Comparison of ENCODE assay signal across 22 cellular contexts in the genomic region with DNA sequence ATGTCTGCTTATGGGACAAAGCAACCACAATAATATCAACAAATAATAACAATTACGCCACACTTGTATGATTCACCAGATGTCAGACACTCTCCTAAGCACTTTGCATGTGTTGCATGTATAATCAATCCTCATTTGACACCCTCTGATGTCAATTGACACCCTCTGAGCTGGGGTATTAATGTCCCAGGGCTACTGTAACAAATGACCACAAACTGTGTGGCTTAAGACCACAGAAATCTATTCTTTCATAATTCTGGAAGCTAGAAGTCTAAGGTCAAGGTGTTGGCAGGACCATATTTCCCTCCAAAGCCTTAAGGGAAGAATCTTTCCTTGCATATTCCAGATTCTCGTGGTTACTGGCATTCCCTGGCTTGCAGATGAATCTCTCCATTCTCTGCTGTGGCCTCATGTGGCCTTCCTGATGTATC.
DNase-seq lines count a peak whose midpoint lies in the region; ATAC-seq and TF ChIP-seq lines count a peak whose summit lies in the region.
"Had no signal": no experiment of that assay in that cellular context is flagged by ENCODE, and none has a peak within 500 bp of the region (broad histone marks: within the 10 kb centered on the region; RNA-seq: fewer than 3 reads in every experiment).

No MANE protein-coding gene starts in this region.

- ATAC-seq in Right ventricle myocardium inferior: no peak
- ATAC-seq: foreskin keratinocyte, HCT116, left ventricle myocardium superior, T-cell had no signal

- peak; percentile 17 for DNase-seq in GM04504 (ENCODE audit: low read depth)
- DNase-seq in SW480 (ENCODE audit: low spot score): peak; percentile 39
- DNase-seq in fibroblast of pulmonary artery (ENCODE audit: low read depth): peak; percentile 35
- peak; percentile 41 for DNase-seq in skeletal muscle cell (ENCODE audit: low read depth)
- no peak for DNase-seq in Right ventricle myocardium inferior (ENCODE audit: missing footprints)
- no peak for DNase-seq in posterior vena cava (ENCODE audit: low spot score)
- no peak for DNase-seq in brain microvascular endothelial cell
- DNase-seq: activated CD4-positive, alpha-beta memory T cell treated with anti-CD3 and anti-CD28 coated beads, Interleukin-2, amount 10 ng/mL, durations not matched to agents 7 days and 5 days; activated T-cell treated with anti-CD3 and anti-CD28 coated beads, Interleukin-2, amount 50 U/mL, for 48 hours; DMS 273 treated with DMSO at 0.1 percent for 48 hours; effector CD8-positive, alpha-beta T cell; left ventricle myocardium superior; stimulated activated CD4-positive, alpha-beta T cell treated with anti-CD3 and anti-CD28 coated beads, Interleukin-4, amount 100 ng/mL, for 4 hours; stimulated activated CD8-positive, alpha-beta memory T cell treated with anti-CD3 and anti-CD28 coated beads, Interleukin-4, amount 100 ng/mL, for 48 hours; T-cell had no signal

- no peaks in the 10 kb centered on the region for H3K27me3 ChIP-seq in brain microvascular endothelial cell (replicated peaks)
- H3K27me3 ChIP-seq: BLaER1 treated with 17β-estradiol and CSF1 and Interleukin-3, amounts not matched to agents 10 nM and 100 nM; cardiac muscle cell; foreskin keratinocyte; suprapubic skin had no signal

- no peak overlapping the region for H3K27ac ChIP-seq in brain microvascular endothelial cell
- H3K27ac ChIP-seq: BLaER1 treated with 17β-estradiol and CSF1 and Interleukin-3, amounts not matched to agents 10 nM and 100 nM; cardiac muscle cell; foreskin keratinocyte; parathyroid adenoma; skin epidermis; suprapubic skin had no signal

- intact Hi-C loops in Right ventricle myocardium inferior (cut with DNase I): no loop called here
- intact Hi-C loops in posterior vena cava (cut with DNase I): no loop called here

- in situ Hi-C loops in brain microvascular endothelial cell (cut with HindIII; ENCODE audit: low pct_ligation_motif_present, low sequenced_read_pairs): no loop called here

- TF ChIP-seq CTCF in fibroblast of pulmonary artery (IDR thresholded peaks at IDR 0.05; ENCODE audit: low read length, missing control alignments) (no peak), brain microvascular endothelial cell (IDR thresholded peaks at IDR 0.05; ENCODE audit: low read depth, low read length, missing control alignments) (no peak)

- no peaks in the 10 kb centered on the region for H3K36me3 ChIP-seq in brain microvascular endothelial cell (replicated peaks)
- H3K36me3 ChIP-seq: BLaER1 treated with 17β-estradiol and CSF1 and Interleukin-3, amounts not matched to agents 10 nM and 100 nM; cardiac muscle cell; suprapubic skin had no signal

- H3K4me3 ChIP-seq in fibroblast of pulmonary artery (replicated peaks; ENCODE audit: low read depth, low read length) (no peak overlapping the region), skeletal muscle cell (ENCODE audit: low read depth, low read length) (no peak overlapping the region), brain microvascular endothelial cell (ENCODE audit: low read depth, low read length) (no peak overlapping the region)
- H3K4me3 ChIP-seq: BLaER1 treated with 17β-estradiol and CSF1 and Interleukin-3, amounts not matched to agents 10 nM and 100 nM; cardiac muscle cell; skin epidermis; suprapubic skin had no signal

Comparison
In these comparisons a context has a peak if more than half of its experiments do, and no peak if none do; other contexts are left out.
1. DNase-seq: peak in GM04504 (single experiment), SW480 (single experiment), fibroblast of pulmonary artery (single experiment) and skeletal muscle cell (single experiment); none in Right ventricle myocardium inferior (single experiment), posterior vena cava (single experiment) and brain microvascular endothelial cell (single experiment).